Comparison of ENCODE assay signal across 16 cellular contexts in the genomic region with DNA sequence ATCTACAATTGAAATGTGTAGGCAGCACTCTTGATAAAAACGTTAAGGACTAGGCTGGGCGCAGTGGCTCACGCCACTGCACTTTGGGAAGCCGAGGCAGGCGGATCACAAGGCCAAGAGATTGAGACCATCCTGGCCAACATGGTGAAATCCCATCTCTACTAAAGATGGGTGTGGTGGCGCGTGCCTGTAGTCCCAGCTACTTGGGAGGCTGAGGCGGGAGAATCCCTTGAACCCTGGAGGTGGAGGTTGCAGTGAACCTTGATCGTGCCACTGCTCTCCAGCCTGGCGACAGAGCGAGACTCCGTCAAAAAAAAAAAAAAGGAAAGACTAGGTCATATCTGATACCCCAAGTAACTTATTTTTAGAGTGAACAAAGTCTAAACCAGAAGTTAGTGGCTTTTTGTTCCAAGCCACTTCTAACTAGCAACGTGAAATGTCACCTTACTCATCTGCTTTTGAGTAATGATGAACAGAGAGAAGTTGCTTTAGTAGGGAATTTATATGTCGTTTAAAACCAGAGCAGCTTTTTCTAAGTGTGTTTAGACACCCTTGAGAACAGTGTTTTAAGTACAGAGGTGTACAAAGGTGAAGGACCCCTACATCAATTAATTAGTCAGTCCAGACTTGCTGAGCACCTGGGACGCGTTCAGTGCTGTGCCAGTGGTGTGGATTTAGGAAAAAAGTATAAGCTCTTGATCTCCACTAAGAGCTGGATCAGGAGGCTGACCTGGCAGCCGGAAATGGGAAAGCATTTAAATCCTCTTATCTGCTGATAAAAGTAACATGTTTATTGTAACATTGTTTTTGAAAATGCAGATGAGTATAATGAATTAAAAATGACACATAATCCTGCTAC. TPM values are rescaled to one million over a fixed set of nuclear protein-coding genes. Genes with fewer than 3 reads are reported as not detected.
A peak's percentile ranks its signal among the peaks of the same experiment; 100 is the strongest.
DNase-seq lines count a peak whose midpoint lies in the region; FAIRE-seq lines count a peak whose summit lies in the region.
"Had no signal": no experiment of that assay in that cellular context is flagged by ENCODE, and none has a peak within 500 bp of the region (broad histone marks: within the 10 kb centered on the region; RNA-seq: fewer than 3 reads in every experiment).

No MANE protein-coding gene starts in this region.

- WGBS in small intestine, 3 donors, result 45 to 69% (median 57%) methylated on average over 17 of the region's 17 CpGs

- no peak for FAIRE-seq in small intestine (lab: Jason Lieb, UNC)
- FAIRE-seq: endometrium, GM12878 had no signal

- no peaks in the 10 kb centered on the region for H3K9me3 ChIP-seq in small intestine (ENCODE audit: control insufficient read depth, low read depth)
- H3K9me3 ChIP-seq: MG63, thyroid gland had no signal

- H3K9me3 Mint-ChIP-seq in activated T-cell treated with anti-CD3 and anti-CD28 coated beads, Interleukin-2, amount 50 U/mL, for 24 hours, result no peaks in the 10 kb centered on the region
- no peaks in the 10 kb centered on the region for H3K9me3 Mint-ChIP-seq in activated naive CD8-positive, alpha-beta T cell treated with anti-CD3 and anti-CD28 coated beads for 36 hours

- H3K27ac ChIP-seq in small intestine (ENCODE audit: low read depth in 1 of 2, low read length in 1 of 2), result peak overlapping the region; percentile 18 to 20

- DNase-seq in activated T-cell treated with anti-CD3 and anti-CD28 coated beads, Interleukin-2, amount 50 U/mL, for 24 hours, result no peak
- DNase-seq in activated T-cell treated with anti-CD3 and anti-CD28 coated beads for 4 hours (no peak), NCI-H69 (lab: John Stamatoyannopoulos, UW) (peak; percentile 5), small intestine (peak; percentile 31), NCI-H748 (lab: John Stamatoyannopoulos, UW; ENCODE audit: unreplicated experiment) (no peak), OCI-M2 (lab: John Stamatoyannopoulos, UW; ENCODE audit: unreplicated experiment) (no peak)
- no peak for DNase-seq in activated naive CD8-positive, alpha-beta T cell treated with anti-CD3 and anti-CD28 coated beads for 36 hours
- no peak for DNase-seq in effector CD4-positive, alpha-beta T cell
- DNase-seq: anterior cingulate cortex; MG63; NCI-H187 treated with DMSO at 0.1 percent for 48 hours; NCI-H510A; stimulated activated CD4-positive, alpha-beta T cell treated with anti-CD3 and anti-CD28 coated beads, Interleukin-2, amount 100 ng/mL, for 48 hours; thyroid gland had no signal

- no peaks in the 10 kb centered on the region for H3K27me3 ChIP-seq in small intestine (ENCODE audit: control insufficient read depth in 2 of 2, insufficient read depth in 2 of 2, low read length in 2 of 2)
- H3K27me3 ChIP-seq: MG63, thyroid gland had no signal

- peaks cover 80% of the 10 kb centered on the region for H3K4me1 Mint-ChIP-seq in activated T-cell treated with anti-CD3 and anti-CD28 coated beads, Interleukin-2, amount 50 U/mL, for 24 hours (ENCODE audit: low read depth)
- H3K4me1 Mint-ChIP-seq in activated naive CD8-positive, alpha-beta T cell treated with anti-CD3 and anti-CD28 coated beads for 36 hours, result peaks cover 75% of the 10 kb centered on the region

- peak overlapping the region; percentile 96 for H3K27ac Mint-ChIP-seq in activated T-cell treated with anti-CD3 and anti-CD28 coated beads, Interleukin-2, amount 50 U/mL, for 24 hours
- H3K27ac Mint-ChIP-seq in activated naive CD8-positive, alpha-beta T cell treated with anti-CD3 and anti-CD28 coated beads for 36 hours, result peak overlapping the region; percentile 98

- H3K4me1 ChIP-seq in small intestine (ENCODE audit: control insufficient read depth in 2 of 2, insufficient read depth in 1 of 2, low read depth in 1 of 2, low read length in 1 of 2), result peaks cover 0 to 8% of the 10 kb centered on the region in 2 donors

- H3K27me3 Mint-ChIP-seq in activated T-cell treated with anti-CD3 and anti-CD28 coated beads, Interleukin-2, amount 50 U/mL, for 24 hours, result no peaks in the 10 kb centered on the region
- no peaks in the 10 kb centered on the region for H3K27me3 Mint-ChIP-seq in activated naive CD8-positive, alpha-beta T cell treated with anti-CD3 and anti-CD28 coated beads for 36 hours

- H3K4me3 ChIP-seq in small intestine (ENCODE audit: low read depth in 1 of 2, low read length in 2 of 2), result no peak overlapping the region
- H3K4me3 ChIP-seq: GM12878, MG63, thyroid gland had no signal

- no peaks in the 10 kb centered on the region for H3K36me3 ChIP-seq in small intestine (ENCODE audit: control insufficient read depth in 2 of 2, insufficient read depth in 2 of 2, low read length in 2 of 2)
- H3K36me3 ChIP-seq: MG63, thyroid gland had no signal

- peak overlapping the region; percentile 66 for H3K4me3 Mint-ChIP-seq in activated T-cell treated with anti-CD3 and anti-CD28 coated beads, Interleukin-2, amount 50 U/mL, for 24 hours
- H3K4me3 Mint-ChIP-seq in activated naive CD8-positive, alpha-beta T cell treated with anti-CD3 and anti-CD28 coated beads for 36 hours, result peak overlapping the region; percentile 69

- H3K36me3 Mint-ChIP-seq in activated T-cell treated with anti-CD3 and anti-CD28 coated beads, Interleukin-2, amount 50 U/mL, for 24 hours (ENCODE audit: low read depth), result no peaks in the 10 kb centered on the region
- H3K36me3 Mint-ChIP-seq in activated naive CD8-positive, alpha-beta T cell treated with anti-CD3 and anti-CD28 coated beads for 36 hours, result no peaks in the 10 kb centered on the region

RNA-seq across cellular contexts. Expression of a gene that starts 23.5 kb away (rescaled TPM):
- 10 to 100 TPM; 91.1 to 93.0 TPM for total RNA-seq in activated naive CD8-positive, alpha-beta T cell treated with anti-CD3 and anti-CD28 coated beads for 36 hours
- polyA plus RNA-seq in small intestine, result 10 to 100 TPM in 2 of 3 donors, 1 to 10 TPM in 1; 6.5 to 28.6 (median 11.9) TPM

Comparison
In these comparisons a context has a peak if more than half of its experiments do, and no peak if none do; other contexts are left out.
1. DNase-seq: peak in NCI-H69 (single experiment) and small intestine (single experiment); none in activated T-cell treated with anti-CD3 and anti-CD28 coated beads, Interleukin-2, amount 50 U/mL, for 24 hours (single experiment), activated T-cell treated with anti-CD3 and anti-CD28 coated beads for 4 hours (single experiment), activated naive CD8-positive, alpha-beta T cell treated with anti-CD3 and anti-CD28 coated beads for 36 hours (single experiment), effector CD4-positive, alpha-beta T cell (single experiment), NCI-H748 (single experiment) and OCI-M2 (single experiment).